ENCODE assay signal across 10 cellular contexts in genomic region chr17:65794572-65794971, GRCh38.
DNase-seq lines count a peak whose midpoint lies in the region; ATAC-seq and TF ChIP-seq lines count a peak whose summit lies in the region.
"Had no signal": no experiment of that assay in that cellular context is flagged by ENCODE, and none has a peak within 500 bp of the region (broad histone marks: within the 10 kb centered on the region; RNA-seq: fewer than 3 reads in every experiment).

No MANE protein-coding gene starts in this region.

- peaks cover 5% of the 10 kb centered on the region for H3K4me1 Mint-ChIP-seq in activated CD8-positive, alpha-beta memory T cell treated with anti-CD3 and anti-CD28 coated beads, Interleukin-2, amount 10 ng/mL, durations not matched to agents 7 days and 5 days
- H3K4me1 Mint-ChIP-seq: B cell, memory B cell had no signal

- no peak overlapping the region for H3K27ac Mint-ChIP-seq in activated CD8-positive, alpha-beta memory T cell treated with anti-CD3 and anti-CD28 coated beads, Interleukin-2, amount 10 ng/mL, durations not matched to agents 7 days and 5 days
- H3K27ac Mint-ChIP-seq: B cell, memory B cell had no signal

- H3K4me3 Mint-ChIP-seq in activated CD8-positive, alpha-beta memory T cell treated with anti-CD3 and anti-CD28 coated beads, Interleukin-2, amount 10 ng/mL, durations not matched to agents 7 days and 5 days = no peak overlapping the region
- H3K4me3 Mint-ChIP-seq: B cell, memory B cell had no signal

- CTCF ChIA-PET in activated CD8-positive, alpha-beta memory T cell treated with anti-CD3 and anti-CD28 coated beads, Interleukin-2, amount 10 ng/mL, durations not matched to agents 7 days and 5 days (lab: Charles Lee) = no interaction called here

- H3K4me3 ChIP-seq in retinal pigment epithelial cell (ENCODE audit: low read length) = no peak overlapping the region

- TF ChIP-seq CTCF in retinal pigment epithelial cell (conservative IDR thresholded peaks at IDR 0.05; ENCODE audit: low read depth, low read length) = peak; percentile 75

- DNase-seq in NCI-H1436 (lab: John Stamatoyannopoulos, UW) (peak; percentile 39), NCI-H1436 treated with DMSO at 0.1 percent for 48 hours (lab: John Stamatoyannopoulos, UW) (no peak), NCI-H1105 (lab: John Stamatoyannopoulos, UW) (peak; percentile 34), dermis microvascular lymphatic vessel endothelial cell (ENCODE audit: low read depth in 2 of 2) (peak; percentile 9 to 42), retinal pigment epithelial cell (ENCODE audit: low read depth) (no peak)
- no peak for DNase-seq in activated CD8-positive, alpha-beta memory T cell treated with anti-CD3 and anti-CD28 coated beads, Interleukin-2, amount 10 ng/mL, durations not matched to agents 7 days and 5 days
- DNase-seq in stimulated activated CD4-positive, alpha-beta T cell treated with anti-CD3 and anti-CD28 coated beads, Interleukin-4, amount 100 ng/mL, for 24 hours = no peak
- no peak for DNase-seq in activated CD8-positive, alpha-beta memory T cell treated with anti-CD3 and anti-CD28 coated beads for 24 hours

- peaks cover 6% of the 10 kb centered on the region for H3K27me3 Mint-ChIP-seq in activated CD8-positive, alpha-beta memory T cell treated with anti-CD3 and anti-CD28 coated beads, Interleukin-2, amount 10 ng/mL, durations not matched to agents 7 days and 5 days
- H3K27me3 Mint-ChIP-seq: B cell had no signal

- H3K36me3 Mint-ChIP-seq in activated CD8-positive, alpha-beta memory T cell treated with anti-CD3 and anti-CD28 coated beads, Interleukin-2, amount 10 ng/mL, durations not matched to agents 7 days and 5 days = no peaks in the 10 kb centered on the region
- H3K36me3 Mint-ChIP-seq: memory B cell had no signal

- no peaks in the 10 kb centered on the region for H3K9me3 Mint-ChIP-seq in activated CD8-positive, alpha-beta memory T cell treated with anti-CD3 and anti-CD28 coated beads, Interleukin-2, amount 10 ng/mL, durations not matched to agents 7 days and 5 days (ENCODE audit: low read depth)
- H3K9me3 Mint-ChIP-seq: memory B cell had no signal

- no peak for ATAC-seq in activated CD8-positive, alpha-beta memory T cell treated with anti-CD3 and anti-CD28 coated beads, Interleukin-2, amount 10 ng/mL, durations not matched to agents 7 days and 5 days

Comparison
In these comparisons a context has a peak if more than half of its experiments do, and no peak if none do; other contexts are left out.
1. DNase-seq: peak in NCI-H1436 (single experiment), NCI-H1105 (single experiment) and dermis microvascular lymphatic vessel endothelial cell (2 of 2); none in NCI-H1436 treated with DMSO at 0.1 percent for 48 hours (single experiment), retinal pigment epithelial cell (single experiment), activated CD8-positive, alpha-beta memory T cell treated with anti-CD3 and anti-CD28 coated beads, Interleukin-2, amount 10 ng/mL, durations not matched to agents 7 days and 5 days (single experiment), stimulated activated CD4-positive, alpha-beta T cell treated with anti-CD3 and anti-CD28 coated beads, Interleukin-4, amount 100 ng/mL, for 24 hours (single experiment) and activated CD8-positive, alpha-beta memory T cell treated with anti-CD3 and anti-CD28 coated beads for 24 hours (single experiment).